ENCODE assay signal across 20 cellular contexts in genomic region chr3:170866499-170866898, GRCh38. TPM values are rescaled to one million over a fixed set of nuclear protein-coding genes. Genes with fewer than 3 reads are reported as not detected.
DNase-seq lines count a peak whose midpoint lies in the region; ATAC-seq and TF ChIP-seq lines count a peak whose summit lies in the region.
"Had no signal": no experiment of that assay in that cellular context is flagged by ENCODE, and none has a peak within 500 bp of the region (broad histone marks: within the 10 kb centered on the region; RNA-seq: fewer than 3 reads in every experiment).

No MANE protein-coding gene starts in this region.

- peak overlapping the region; percentile 78 for H3K27ac Mint-ChIP-seq in activated CD8-positive, alpha-beta T cell treated with anti-CD3 and anti-CD28 coated beads for 36 hours
- no peak overlapping the region for H3K27ac Mint-ChIP-seq in activated CD8-positive, alpha-beta T cell treated with anti-CD3 and anti-CD28 coated beads, Interleukin-2, amount 10 ng/mL, durations not matched to agents 7 days and 5 days
- no peak overlapping the region for H3K27ac Mint-ChIP-seq in activated T-helper 17 cell treated with anti-CD3 and anti-CD28 coated beads, Interleukin-2, amount 50 U/mL, for 72 hours
- H3K27ac Mint-ChIP-seq in natural killer cell treated with Interleukin-12 subunit alpha and Interleukin-12 subunit beta and Interleukin-15 and Interleukin-18, amount 100 ng/mL, for 72 hours, result peak overlapping the region; percentile 64 to 70

- H3K9ac ChIP-seq in HUES64 (ENCODE audit: low read depth, low read length), result peak overlapping the region; percentile 97; the same call in 1 of the 2 replicates

- H3K27ac ChIP-seq in HUES64 (ENCODE audit: low read depth, low read length), result no peak overlapping the region
- H3K27ac ChIP-seq: gastroesophageal sphincter, tibial artery had no signal

- CTCF ChIA-PET in activated CD8-positive, alpha-beta T cell treated with anti-CD3 and anti-CD28 coated beads for 36 hours (lab: Charles Lee), result interaction anchor here (1.3 kb wide), 1 partner anchor 55 kb away, joined by 4 read pairs; no protein-coding TSS in a partner anchor
- CTCF ChIA-PET in activated CD8-positive, alpha-beta T cell treated with anti-CD3 and anti-CD28 coated beads, Interleukin-2, amount 10 ng/mL, durations not matched to agents 7 days and 5 days (lab: Charles Lee), result interaction anchor here (0.9 to 2.3 kb wide), 2 partner anchors 53 to 55 kb away, joined by 3 to 9 read pairs; no protein-coding TSS in a partner anchor

- POLR2A ChIA-PET in activated CD8-positive, alpha-beta T cell treated with anti-CD3 and anti-CD28 coated beads for 36 hours (lab: Charles Lee), result interaction anchor here (0.8 to 2.8 kb wide), 4 partner anchors 9 to 1097 kb away, joined by 3 to 11 read pairs (median 7); partner anchors contain the start of gene EIF5A2
- POLR2A ChIA-PET in activated CD8-positive, alpha-beta T cell treated with anti-CD3 and anti-CD28 coated beads, Interleukin-2, amount 10 ng/mL, durations not matched to agents 7 days and 5 days (lab: Charles Lee), result no interaction called here

- no peaks in the 10 kb centered on the region for H3K27me3 ChIP-seq in HUES64 (ENCODE audit: insufficient read depth, low read length)
- H3K27me3 ChIP-seq: gastroesophageal sphincter, neutrophil, tibial artery had no signal

- DNase-seq in activated CD8-positive, alpha-beta T cell treated with anti-CD3 and anti-CD28 coated beads for 36 hours, result no peak
- DNase-seq in activated CD8-positive, alpha-beta T cell treated with anti-CD3 and anti-CD28 coated beads, Interleukin-2, amount 10 ng/mL, durations not matched to agents 7 days and 5 days, result no peak
- no peak for DNase-seq in natural killer cell treated with Interleukin-12 subunit alpha and Interleukin-12 subunit beta and Interleukin-15 and Interleukin-18, amount 100 ng/mL, for 72 hours (ENCODE audit: low spot score)
- DNase-seq in cerebellar nuclear complex (lab: John Stamatoyannopoulos, UW), result no peak
- DNase-seq in NCI-H2107 (lab: John Stamatoyannopoulos, UW), result no peak
- DNase-seq: activated naive CD8-positive, alpha-beta T cell treated with anti-CD3 and anti-CD28 coated beads, Interleukin-2, amount 10 ng/mL, durations not matched to agents 7 days and 5 days; CD4-positive, alpha-beta T cell; DMS79; GOT3; NCI-H1417; NCI-H2171 treated with DMSO at 0.1 percent for 48 hours; NCI-H82; tibial artery had no signal

- H3K4me1 Mint-ChIP-seq in activated CD8-positive, alpha-beta T cell treated with anti-CD3 and anti-CD28 coated beads for 36 hours (ENCODE audit: low read depth), result peaks cover 19% of the 10 kb centered on the region
- peaks cover 26% of the 10 kb centered on the region for H3K4me1 Mint-ChIP-seq in activated CD8-positive, alpha-beta T cell treated with anti-CD3 and anti-CD28 coated beads, Interleukin-2, amount 10 ng/mL, durations not matched to agents 7 days and 5 days (ENCODE audit: low read depth)
- H3K4me1 Mint-ChIP-seq in activated T-helper 17 cell treated with anti-CD3 and anti-CD28 coated beads, Interleukin-2, amount 50 U/mL, for 72 hours, result peaks cover 9% of the 10 kb centered on the region
- H3K4me1 Mint-ChIP-seq in natural killer cell treated with Interleukin-12 subunit alpha and Interleukin-12 subunit beta and Interleukin-15 and Interleukin-18, amount 100 ng/mL, for 72 hours (ENCODE audit: low read depth in 2 of 2), result peaks cover 24 to 32% of the 10 kb centered on the region in 2 donors

- 86% methylated on average over 1 of the region's 3 CpGs for WGBS in HUES64

- intact Hi-C loops in activated CD8-positive, alpha-beta T cell treated with anti-CD3 and anti-CD28 coated beads for 36 hours (cut with micrococcal nuclease), result loop anchor here (5.0 kb wide), 1 partner anchor 41 kb away; the partner anchor contains the start of gene EIF5A2

- peak overlapping the region; percentile 87 for H3K4me3 Mint-ChIP-seq in activated CD8-positive, alpha-beta T cell treated with anti-CD3 and anti-CD28 coated beads for 36 hours
- H3K4me3 Mint-ChIP-seq in activated CD8-positive, alpha-beta T cell treated with anti-CD3 and anti-CD28 coated beads, Interleukin-2, amount 10 ng/mL, durations not matched to agents 7 days and 5 days, result no peak overlapping the region
- H3K4me3 Mint-ChIP-seq in activated T-helper 17 cell treated with anti-CD3 and anti-CD28 coated beads, Interleukin-2, amount 50 U/mL, for 72 hours, result peak overlapping the region; percentile 95
- peak overlapping the region; percentile 72 for H3K4me3 Mint-ChIP-seq in natural killer cell treated with Interleukin-12 subunit alpha and Interleukin-12 subunit beta and Interleukin-15 and Interleukin-18, amount 100 ng/mL, for 72 hours

- TF ChIP-seq CTCF in activated CD8-positive, alpha-beta T cell treated with anti-CD3 and anti-CD28 coated beads for 36 hours (IDR thresholded peaks at IDR 0.05), result no peak

- no peak overlapping the region; the same call in 1 of the 2 replicates for H3K4me3 ChIP-seq in HUES64 (ENCODE audit: low read length)
- H3K4me3 ChIP-seq: gastroesophageal sphincter, tibial artery had no signal

- H3K4me1 ChIP-seq in HUES64 (ENCODE audit: insufficient read depth, low read length), result 0 out of 2 replicates have a peak, but pooled peaks cover 3% of the 10 kb centered on the region

- no peaks in the 10 kb centered on the region for H3K9me3 ChIP-seq in HUES64 (ENCODE audit: insufficient read depth, low read depth, low read length)
- H3K9me3 ChIP-seq: gastroesophageal sphincter, neutrophil, tibial artery had no signal

- no peak for ATAC-seq in activated CD8-positive, alpha-beta T cell treated with anti-CD3 and anti-CD28 coated beads for 36 hours
- ATAC-seq in activated CD8-positive, alpha-beta T cell treated with anti-CD3 and anti-CD28 coated beads, Interleukin-2, amount 10 ng/mL, durations not matched to agents 7 days and 5 days, result no peak
- no peak for ATAC-seq in activated T-helper 17 cell treated with anti-CD3 and anti-CD28 coated beads, Interleukin-2, amount 50 U/mL, for 72 hours (replicated peaks)
- ATAC-seq in natural killer cell treated with Interleukin-12 subunit alpha and Interleukin-12 subunit beta and Interleukin-15 and Interleukin-18, amount 100 ng/mL, for 72 hours, result no peak
- ATAC-seq in HG02884 (IDR thresholded peaks at IDR 0.05; ENCODE audit: unreplicated experiment), result no peak
- ATAC-seq: gastroesophageal sphincter, SK-N-SH treated with all-trans-retinoic acid at 6 μM for 48 hours had no signal

- H3K27me3 Mint-ChIP-seq in activated CD8-positive, alpha-beta T cell treated with anti-CD3 and anti-CD28 coated beads for 36 hours, result no peaks in the 10 kb centered on the region
- H3K27me3 Mint-ChIP-seq in activated CD8-positive, alpha-beta T cell treated with anti-CD3 and anti-CD28 coated beads, Interleukin-2, amount 10 ng/mL, durations not matched to agents 7 days and 5 days (ENCODE audit: low read depth), result no peaks in the 10 kb centered on the region
- no peaks in the 10 kb centered on the region for H3K27me3 Mint-ChIP-seq in activated T-helper 17 cell treated with anti-CD3 and anti-CD28 coated beads, Interleukin-2, amount 50 U/mL, for 72 hours
- H3K27me3 Mint-ChIP-seq in natural killer cell treated with Interleukin-12 subunit alpha and Interleukin-12 subunit beta and Interleukin-15 and Interleukin-18, amount 100 ng/mL, for 72 hours, result no peaks in the 10 kb centered on the region
- H3K27me3 Mint-ChIP-seq: activated naive CD8-positive, alpha-beta T cell treated with anti-CD3 and anti-CD28 coated beads, Interleukin-2, amount 10 ng/mL, durations not matched to agents 7 days and 5 days; CD4-positive, alpha-beta T cell; stimulated activated memory B cell treated with anti-CD40 and anti-IgM and Interleukin-4, amounts not matched to agents 10 μg/mL and 1 μg/mL and 100 μg/mL, for 72 hours had no signal

- H3K9me3 Mint-ChIP-seq in activated CD8-positive, alpha-beta T cell treated with anti-CD3 and anti-CD28 coated beads for 36 hours, result no peaks in the 10 kb centered on the region
- no peaks in the 10 kb centered on the region for H3K9me3 Mint-ChIP-seq in activated CD8-positive, alpha-beta T cell treated with anti-CD3 and anti-CD28 coated beads, Interleukin-2, amount 10 ng/mL, durations not matched to agents 7 days and 5 days (ENCODE audit: insufficient read depth)
- no peaks in the 10 kb centered on the region for H3K9me3 Mint-ChIP-seq in activated T-helper 17 cell treated with anti-CD3 and anti-CD28 coated beads, Interleukin-2, amount 50 U/mL, for 72 hours
- H3K9me3 Mint-ChIP-seq in natural killer cell treated with Interleukin-12 subunit alpha and Interleukin-12 subunit beta and Interleukin-15 and Interleukin-18, amount 100 ng/mL, for 72 hours, result no peaks in the 10 kb centered on the region
- H3K9me3 Mint-ChIP-seq: activated naive CD8-positive, alpha-beta T cell treated with anti-CD3 and anti-CD28 coated beads, Interleukin-2, amount 10 ng/mL, durations not matched to agents 7 days and 5 days; CD4-positive, alpha-beta T cell; stimulated activated memory B cell treated with anti-CD40 and anti-IgM and Interleukin-4, amounts not matched to agents 10 μg/mL and 1 μg/mL and 100 μg/mL, for 72 hours had no signal

- H3K36me3 Mint-ChIP-seq in activated CD8-positive, alpha-beta T cell treated with anti-CD3 and anti-CD28 coated beads for 36 hours (ENCODE audit: low read depth), result peaks cover 44% of the 10 kb centered on the region
- peaks cover 38% of the 10 kb centered on the region for H3K36me3 Mint-ChIP-seq in activated CD8-positive, alpha-beta T cell treated with anti-CD3 and anti-CD28 coated beads, Interleukin-2, amount 10 ng/mL, durations not matched to agents 7 days and 5 days (ENCODE audit: low read depth)
- peaks cover 52% of the 10 kb centered on the region for H3K36me3 Mint-ChIP-seq in activated T-helper 17 cell treated with anti-CD3 and anti-CD28 coated beads, Interleukin-2, amount 50 U/mL, for 72 hours (ENCODE audit: low read depth)
- peaks cover 24% of the 10 kb centered on the region for H3K36me3 Mint-ChIP-seq in natural killer cell treated with Interleukin-12 subunit alpha and Interleukin-12 subunit beta and Interleukin-15 and Interleukin-18, amount 100 ng/mL, for 72 hours

- H3K36me3 ChIP-seq in HUES64 (ENCODE audit: insufficient read depth, low read length), result peaks cover 41% of the 10 kb centered on the region

RNA-seq across cellular contexts. Expression of gene RPL22L1, which starts 3.5 kb away (rescaled TPM):
- 100 to 1,000 TPM; 421 to 453 TPM for total RNA-seq in activated CD8-positive, alpha-beta T cell treated with anti-CD3 and anti-CD28 coated beads for 36 hours
- total RNA-seq in activated CD8-positive, alpha-beta T cell treated with anti-CD3 and anti-CD28 coated beads, Interleukin-2, amount 10 ng/mL, durations not matched to agents 7 days and 5 days, result 10 to 100 TPM; 80.3 to 89.3 TPM
- 238 TPM for polyA plus RNA-seq in HUES64 (2013, experiment 1 of 2)
- polyA plus RNA-seq in HUES64 (2013, experiment 2 of 2), result 241 TPM
- total RNA-seq in activated T-helper 17 cell treated with anti-CD3 and anti-CD28 coated beads, Interleukin-2, amount 50 U/mL, for 72 hours, result 100 to 1,000 TPM; 105 to 173 TPM
- total RNA-seq in natural killer cell treated with Interleukin-12 subunit alpha and Interleukin-12 subunit beta and Interleukin-15 and Interleukin-18, amount 100 ng/mL, for 72 hours, result 100 to 1,000 TPM in 1 of 2 donors, 10 to 100 TPM in 1; 96.6 to 144 TPM

RNA-seq across cellular contexts. Expression of gene EIF5A2, which starts 41.9 kb away (rescaled TPM):
- 1 to 10 TPM; 5.2 to 9.5 TPM for total RNA-seq in activated CD8-positive, alpha-beta T cell treated with anti-CD3 and anti-CD28 coated beads for 36 hours
- 10 to 100 TPM; 10.8 to 10.9 TPM for total RNA-seq in activated CD8-positive, alpha-beta T cell treated with anti-CD3 and anti-CD28 coated beads, Interleukin-2, amount 10 ng/mL, durations not matched to agents 7 days and 5 days
- polyA plus RNA-seq in HUES64 (2013, experiment 1 of 2), result 5.5 TPM
- 4.8 TPM for polyA plus RNA-seq in HUES64 (2013, experiment 2 of 2)
- total RNA-seq in activated T-helper 17 cell treated with anti-CD3 and anti-CD28 coated beads, Interleukin-2, amount 50 U/mL, for 72 hours, result 1 to 10 TPM; 4.7 to 8.9 TPM
- 1 to 10 TPM; 5.7 to 8.7 TPM for total RNA-seq in natural killer cell treated with Interleukin-12 subunit alpha and Interleukin-12 subunit beta and Interleukin-15 and Interleukin-18, amount 100 ng/mL, for 72 hours

Comparison
In these comparisons a context has a peak if more than half of its experiments do, and no peak if none do; other contexts are left out.
1. H3K27ac Mint-ChIP-seq: peak in activated CD8-positive, alpha-beta T cell treated with anti-CD3 and anti-CD28 coated beads for 36 hours (single experiment) and natural killer cell treated with Interleukin-12 subunit alpha and Interleukin-12 subunit beta and Interleukin-15 and Interleukin-18, amount 100 ng/mL, for 72 hours (2 of 2); none in activated CD8-positive, alpha-beta T cell treated with anti-CD3 and anti-CD28 coated beads, Interleukin-2, amount 10 ng/mL, durations not matched to agents 7 days and 5 days (single experiment) and activated T-helper 17 cell treated with anti-CD3 and anti-CD28 coated beads, Interleukin-2, amount 50 U/mL, for 72 hours (single experiment).